Comparison of ENCODE assay signal across 1 cellular context in genomic region chr12:95216704-95217376, GRCh38.
A peak's percentile ranks its signal among the peaks of the same experiment; 100 is the strongest.
TF ChIP-seq lines count a peak whose summit lies in the region.

No MANE protein-coding gene starts in this region.

TF ChIP-seq in GM12878, 131 proteins besides CTCF, POLR2A, EP300 and RAD21 (continued from another document):
- TF ChIP-seq LARP7 (IDR thresholded peaks at IDR 0.05) (0 out of 2 replicates have a peak, but pooled peaks have one; percentile 43), CHD2 (IDR thresholded peaks at IDR 0.05; ENCODE audit: borderline replicate concordance, low read depth, low read length) (no peak), RB1 (IDR thresholded peaks at IDR 0.05; ENCODE audit: borderline replicate concordance) (peak; percentile 61; the same call in 1 of the 2 replicates), ZNF687 (IDR thresholded peaks at IDR 0.05) (peak; percentile 12; the same call in 1 of the 2 replicates), ZNF384 (IDR thresholded peaks at IDR 0.05; ENCODE audit: borderline replicate concordance, low read depth, low read length) (0 out of 2 replicates have a peak, but pooled peaks have one; percentile 9), POU2F2 (IDR thresholded peaks at IDR 0.05; ENCODE audit: borderline replicate concordance, low read depth, low read length) (0 out of 3 replicates have a peak, but pooled peaks have one; percentile 5), ZNF217 (IDR thresholded peaks at IDR 0.05) (peak; percentile 38; the same call in 1 of the 2 replicates), BHLHE40 (IDR thresholded peaks at IDR 0.05; ENCODE audit: borderline replicate concordance in 1 of 2, low read depth in 2 of 2, low read length in 1 of 2) (no peak), TBL1XR1 (IDR thresholded peaks at IDR 0.05; ENCODE audit: low read depth, low read length) (no peak), RUNX3 (IDR thresholded peaks at IDR 0.05; ENCODE audit: low read length) (peak; percentile 51; the same call in 1 of the 2 replicates), NKRF (conservative IDR thresholded peaks at IDR 0.05) (peak; percentile 75), SMC3 (IDR thresholded peaks at IDR 0.05; ENCODE audit: borderline replicate concordance, low read length) (no peak), NR2C1 (IDR thresholded peaks at IDR 0.05) (no peak), HDAC2 (IDR thresholded peaks at IDR 0.05) (no peak), ZNF207 (IDR thresholded peaks at IDR 0.05; ENCODE audit: borderline replicate concordance) (peak; percentile 70; the same call in 1 of the 2 replicates), EED (IDR thresholded peaks at IDR 0.05; ENCODE audit: low read depth) (peak; percentile 39; the same call in 1 of the 2 replicates), E2F8 (IDR thresholded peaks at IDR 0.05; ENCODE audit: low read depth, partially characterized antibody) (no peak), TCF3 (IDR thresholded peaks at IDR 0.05; ENCODE audit: borderline replicate concordance, insufficient read depth, low read depth, low read length) (no peak)
